Comparison of ENCODE assay signal across 20 cellular contexts in genomic region chrX:17601816-17602215, GRCh38.
DNase-seq lines count a peak whose midpoint lies in the region; ATAC-seq, FAIRE-seq and TF ChIP-seq lines count a peak whose summit lies in the region.
"Had no signal": no experiment of that assay in that cellular context is flagged by ENCODE, and none has a peak within 500 bp of the region (broad histone marks: within the 10 kb centered on the region; RNA-seq: fewer than 3 reads in every experiment).

No MANE protein-coding gene starts in this region.

- no peak overlapping the region for H3K4me3 ChIP-seq in HAP-1
- no peak overlapping the region for H3K4me3 ChIP-seq in NT2/D1 (ENCODE audit: insufficient read length, low read depth)
- no peak overlapping the region for H3K4me3 ChIP-seq in fibroblast of the aortic adventitia (ENCODE audit: low read depth, low read length)
- no peak overlapping the region for H3K4me3 ChIP-seq in pancreas
- H3K4me3 ChIP-seq: SJCRH30 had no signal

- 17 to 19% methylated on average over 2 of the region's 2 CpGs for WGBS in pancreas, 2 donors

- in situ Hi-C loops in HAP-1 (cut with MboI; ENCODE audit: low sequenced_read_pairs) = no loop called here

- FAIRE-seq in pancreas (lab: Jason Lieb, UNC) = peak; percentile 13
- FAIRE-seq: HepG2 had no signal

- H3K27ac ChIP-seq in pancreas = no peak overlapping the region
- H3K27ac ChIP-seq: KMS-11, SJCRH30 had no signal

- no peak overlapping the region for H3K9ac ChIP-seq in NT2/D1 (ENCODE audit: insufficient read length, low read depth)
- H3K9ac ChIP-seq: KMS-11 had no signal

- intact Hi-C loops in pancreas (cut with DNase I) = no loop called here

- H3K9me3 ChIP-seq in HAP-1 = no peaks in the 10 kb centered on the region
- H3K9me3 ChIP-seq in NT2/D1 (ENCODE audit: insufficient read depth, low read length) = no peaks in the 10 kb centered on the region
- H3K9me3 ChIP-seq in pancreas = no peaks in the 10 kb centered on the region
- H3K9me3 ChIP-seq: BE2C, SJCRH30 had no signal

- no peak for TF ChIP-seq CTCF in fibroblast of the aortic adventitia (IDR thresholded peaks at IDR 0.05; ENCODE audit: insufficient read depth, low read length)
- TF ChIP-seq CTCF in pancreas (IDR thresholded peaks at IDR 0.05) = no peak

- ATAC-seq in pancreas (peak in 2 of 4 donors; percentile 47 to 59), GM21367 (IDR thresholded peaks at IDR 0.05; ENCODE audit: unreplicated experiment) (no peak), GM21381 (IDR thresholded peaks at IDR 0.05; ENCODE audit: unreplicated experiment) (no peak), GM19463 (IDR thresholded peaks at IDR 0.05; ENCODE audit: unreplicated experiment) (no peak)
- ATAC-seq: CD8-positive, alpha-beta T cell; HepG2 had no signal

- no peaks in the 10 kb centered on the region for H3K27me3 ChIP-seq in HAP-1 (ENCODE audit: low read depth)
- H3K27me3 ChIP-seq in NT2/D1 (ENCODE audit: insufficient read depth, insufficient read length) = no peaks in the 10 kb centered on the region
- peaks cover 0 to 12% (median 0%) of the 10 kb centered on the region in 4 donors for H3K27me3 ChIP-seq in pancreas
- H3K27me3 ChIP-seq: BE2C, SJCRH30 had no signal

- DNase-seq in HAP-1 (ENCODE audit: low spot score in 2 of 2) (peak; percentile 16 to 85), NT2/D1 (ENCODE audit: low read depth, low spot score) (peak; percentile 57), fibroblast of the aortic adventitia (ENCODE audit: low read depth) (peak; percentile 25), pancreas (no peak), NCI-H748 treated with DMSO at 0.1 percent for 48 hours (lab: John Stamatoyannopoulos, UW) (no peak)
- DNase-seq: BE2C; CD8-positive, alpha-beta T cell; GF-D8; HFFc6; NCI-H1092; NCI-H1694; NCI-H524; OCI-M1; RPMI8226; SJCRH30 had no signal

- H3K4me1 ChIP-seq in HAP-1 (peaks cover 33% of the 10 kb centered on the region), NT2/D1 (ENCODE audit: insufficient read depth, insufficient read length) (no peaks in the 10 kb centered on the region), pancreas (peaks cover 0 to 8% (median 0%) of the 10 kb centered on the region in 3 donors)
- H3K4me1 ChIP-seq: BE2C had no signal

- H3K36me3 ChIP-seq in HAP-1 (replicated peaks) (no peaks in the 10 kb centered on the region), NT2/D1 (ENCODE audit: insufficient read depth, insufficient read length, low read length) (no peaks in the 10 kb centered on the region), pancreas (no peaks in the 10 kb centered on the region)
- H3K36me3 ChIP-seq: BE2C, SJCRH30 had no signal

Comparison
In these comparisons a context has a peak if more than half of its experiments do, and no peak if none do; other contexts are left out.
1. DNase-seq: peak in HAP-1 (2 of 2), NT2/D1 (single experiment) and fibroblast of the aortic adventitia (single experiment); none in pancreas (0 of 6) and NCI-H748 treated with DMSO at 0.1 percent for 48 hours (single experiment).